ENCODE assay signal across 8 cellular contexts in genomic region chr12:31077998-31078397, GRCh38. TPM values are rescaled to one million over a fixed set of nuclear protein-coding genes. Genes with fewer than 3 reads are reported as not detected.
DNase-seq lines count a peak whose midpoint lies in the region; ATAC-seq and TF ChIP-seq lines count a peak whose summit lies in the region.
"Not testable (repeated sequence)": the region's sequence is repeated elsewhere in the genome, so short reads cannot be mapped to it uniquely, and the experiment has no call there.

No MANE protein-coding gene starts in this region.

- peak overlapping the region; percentile 77 for H3K4ac ChIP-seq in IMR-90 (ENCODE audit: low read depth, low read length)
- H3K4ac ChIP-seq in trophoblast cell (ENCODE audit: low read depth, low read length) = not testable (repeated sequence)

- peak overlapping the region; percentile 29 for H2BK5ac ChIP-seq in IMR-90 (ENCODE audit: low read depth, low read length, poor library complexity, severe bottlenecking)
- H2BK5ac ChIP-seq in trophoblast cell (ENCODE audit: low read depth, low read length, poor library complexity) = not testable (repeated sequence)

- dilution Hi-C loops in IMR-90 (cut with HindIII; ENCODE audit: low sequenced_read_pairs, unreplicated experiment) = not testable (repeated sequence)

- not testable (repeated sequence) for BruUV-seq in IMR-90 (replicated peaks; lab: Mats Ljungman, UMichigan)
- TSS peak; percentile 59 for BruUV-seq in PC-3 (replicated peaks; lab: Mats Ljungman, UMichigan)

- TF ChIP-seq RAD21 in IMR-90 (IDR thresholded peaks at IDR 0.05; ENCODE audit: low read length) = not testable (repeated sequence)

- not testable (repeated sequence) for H3K36me3 ChIP-seq in H7 (replicated peaks; ENCODE audit: control insufficient read depth, insufficient read depth, low read length); IMR-90 (ENCODE audit: control insufficient read depth, insufficient read depth, low read length); PC-3 (ENCODE audit: low read depth, low read length); brain microvascular endothelial cell (replicated peaks); trophoblast cell (ENCODE audit: control insufficient read depth in 1 of 2, insufficient read depth in 2 of 2, low read length in 2 of 2)

- H3K9me2 ChIP-seq in PC-3 (replicated peaks; ENCODE audit: low read length) = not testable (repeated sequence)

- not testable (repeated sequence) for TF ChIP-seq POLR2A in IMR-90 (IDR thresholded peaks at IDR 0.05; ENCODE audit: low read depth, low read length)

- H3K9me3 ChIP-seq in AG04450 (ENCODE audit: control insufficient read depth, insufficient read depth, low read length); IMR-90 (ENCODE audit: control insufficient read depth, insufficient read depth, low read length); PC-3 (ENCODE audit: low read length); trophoblast cell (ENCODE audit: insufficient read depth, low read depth, low read length): not testable (repeated sequence)

- POLR2A ChIA-PET in AG04450 (lab: Yijun Ruan, JAX) = interaction anchor here (0.7 kb wide), 2 partner anchors 243 to 263 kb away, joined by 5 to 6 read pairs; no protein-coding TSS in a partner anchor
- POLR2A ChIA-PET in IMR-90 (lab: Charles Lee; ENCODE audit: unreplicated experiment) = interaction anchor here (0.7 kb wide), 1 partner anchor 253 kb away, joined by 5 read pairs; no protein-coding TSS in a partner anchor
- POLR2A ChIA-PET in PC-3 (lab: Charles Lee; ENCODE audit: unreplicated experiment) = not testable (repeated sequence)

- H2BK120ac ChIP-seq in IMR-90 (ENCODE audit: low read depth, low read length) = peak overlapping the region; percentile 64
- not testable (repeated sequence) for H2BK120ac ChIP-seq in trophoblast cell (ENCODE audit: insufficient read depth, low read length, poor library complexity)

- peak overlapping the region; percentile 62; the same call in 1 of the 2 replicates for H4K91ac ChIP-seq in IMR-90 (ENCODE audit: insufficient read depth, low read depth, low read length)
- H4K91ac ChIP-seq in trophoblast cell (ENCODE audit: low read depth, low read length) = peak overlapping the region; percentile 46

- not testable (repeated sequence) for H3K27me3 ChIP-seq in AG04450 (ENCODE audit: control insufficient read depth, insufficient read depth, low read length); H7 (ENCODE audit: control insufficient read depth, insufficient read depth, low read length); IMR-90 (ENCODE audit: control insufficient read depth, insufficient read depth, low read length); PC-3 (ENCODE audit: low read length); brain microvascular endothelial cell (replicated peaks); trophoblast cell (ENCODE audit: insufficient read depth, low read length)

- in situ Hi-C loops in IMR-90 (cut with MboI; ENCODE audit: low sequenced_read_pairs); SK-MEL-5 (cut with HindIII; ENCODE audit: low pct_unique_long_range_greater_than_20kb, low sequenced_read_pairs); brain microvascular endothelial cell (cut with HindIII; ENCODE audit: low pct_ligation_motif_present, low sequenced_read_pairs): not testable (repeated sequence)

- not testable (repeated sequence) for H2AFZ ChIP-seq in IMR-90 (replicated peaks; ENCODE audit: low read length, poor library complexity); PC-3 (ENCODE audit: low read length); trophoblast cell (ENCODE audit: insufficient read depth, low read length, poor library complexity)

- H3K56ac ChIP-seq in IMR-90 (ENCODE audit: extremely low read depth, insufficient read depth, low read length) = not testable (repeated sequence)

- H3K79me2 ChIP-seq in PC-3 (ENCODE audit: low read length) = peaks cover 44% of the 10 kb centered on the region
- not testable (repeated sequence) for H3K79me2 ChIP-seq in trophoblast cell (ENCODE audit: control insufficient read depth, insufficient read depth, low read length, poor library complexity)

- not testable (repeated sequence) for H3K4me3 ChIP-seq in AG04450 (ENCODE audit: low read depth, low read length); H7 (ENCODE audit: insufficient read depth, low read depth, low read length); IMR-90 (ENCODE audit: insufficient read depth, low read depth, low read length); brain microvascular endothelial cell (ENCODE audit: low read depth, low read length); fibroblast of villous mesenchyme (ENCODE audit: low read depth, low read length); trophoblast cell (ENCODE audit: low read depth, low read length)
- H3K4me3 ChIP-seq in PC-3 (ENCODE audit: low read length) = peak overlapping the region; percentile 30; the same call in 1 of the 2 replicates

- DNase-seq in AG04450 (ENCODE audit: low read depth, low spot score); IMR-90; PC-3; brain microvascular endothelial cell; trophoblast cell: not testable (repeated sequence)
- peak; percentile 21 for DNase-seq in H7
- peak; percentile 62 for DNase-seq in SK-MEL-5 (ENCODE audit: low read depth, low spot score)
- DNase-seq in fibroblast of villous mesenchyme (ENCODE audit: low read depth) = peak; percentile 22

- not testable (repeated sequence) for H4K12ac ChIP-seq in trophoblast cell (ENCODE audit: low read depth, low read length)

- not testable (repeated sequence) for H3K18ac ChIP-seq in IMR-90 (ENCODE audit: low read depth, low read length); trophoblast cell (ENCODE audit: low read length)

- H3K9ac ChIP-seq in IMR-90 (ENCODE audit: low read depth, low read length) = 0 out of 2 replicates have a peak overlapping the region, but pooled peaks have one; percentile 1
- not testable (repeated sequence) for H3K9ac ChIP-seq in PC-3 (ENCODE audit: low read length); trophoblast cell (ENCODE audit: low read length)

- TF ChIP-seq CTCF in AG04450 (IDR thresholded peaks at IDR 0.05; ENCODE audit: low read depth, low read length); IMR-90 (conservative IDR thresholded peaks at IDR 0.05; ENCODE audit: low read depth, low read length); PC-3 (conservative IDR thresholded peaks at IDR 0.05; ENCODE audit: low read depth, low read length); fibroblast of villous mesenchyme (IDR thresholded peaks at IDR 0.05; ENCODE audit: insufficient read depth, low read depth, low read length): not testable (repeated sequence)
- peak; percentile 31 for TF ChIP-seq CTCF in brain microvascular endothelial cell (IDR thresholded peaks at IDR 0.05; ENCODE audit: low read depth, low read length, missing control alignments)

- not testable (repeated sequence) for H3K4me2 ChIP-seq in IMR-90 (ENCODE audit: low read depth, low read length); trophoblast cell (ENCODE audit: low read length)
- peak overlapping the region; percentile 69 for H3K4me2 ChIP-seq in PC-3 (ENCODE audit: low read length)

- peak overlapping the region; percentile 29 for H2BK12ac ChIP-seq in trophoblast cell (ENCODE audit: low read length)

- H3K14ac ChIP-seq in IMR-90 (replicated peaks; ENCODE audit: low read depth, low read length) = peak overlapping the region; percentile 79
- peak overlapping the region; percentile 65 for H3K14ac ChIP-seq in trophoblast cell (ENCODE audit: low read length)

- peak overlapping the region in 1 of 2 experiments; percentile 22; a peak in 1 of 4 replicates for H4K8ac ChIP-seq in IMR-90 (ENCODE audit: low read depth in 2 of 2, low read length in 2 of 2)
- not testable (repeated sequence) for H4K8ac ChIP-seq in trophoblast cell (ENCODE audit: low read depth, low read length)

- H2BK15ac ChIP-seq in IMR-90 (ENCODE audit: low read depth, low read length) = not testable (repeated sequence)

- ATAC-seq in IMR-90 (ENCODE audit: low read depth); PC-3: not testable (repeated sequence)

- peak overlapping the region; percentile 1; the same call in 1 of the 2 replicates for H2BK20ac ChIP-seq in IMR-90 (ENCODE audit: low read depth, low read length)

- H4K5ac ChIP-seq in IMR-90 (ENCODE audit: low read depth, low read length) = not testable (repeated sequence)

- not testable (repeated sequence) for H4K20me1 ChIP-seq in IMR-90 (ENCODE audit: insufficient read depth, low read length); PC-3 (ENCODE audit: low read length)

- not testable (repeated sequence) for H3F3A ChIP-seq in PC-3 (ENCODE audit: low read length, unreplicated experiment)

- CTCF ChIA-PET in AG04450 (lab: Charles Lee) = interaction anchor here (0.7 kb wide), 1 partner anchor 174 kb away, joined by 5 read pairs; no protein-coding TSS in a partner anchor
- CTCF ChIA-PET in IMR-90 (lab: Yijun Ruan, JAX); PC-3 (lab: Charles Lee): not testable (repeated sequence)

- not testable (repeated sequence) for H3K9me1 ChIP-seq in IMR-90 (ENCODE audit: insufficient read depth, low read length)

- not testable (repeated sequence) for H2AK9ac ChIP-seq in IMR-90 (replicated peaks; ENCODE audit: low read depth, low read length, poor library complexity)

- peak overlapping the region; percentile 43; the same call in 1 of the 2 replicates for H2AK5ac ChIP-seq in IMR-90 (ENCODE audit: low read depth, low read length)
- not testable (repeated sequence) for H2AK5ac ChIP-seq in trophoblast cell (ENCODE audit: low read length)

- H3K27ac ChIP-seq in AG04450 (ENCODE audit: low read depth, low read length) (peak overlapping the region; percentile 21), IMR-90 (ENCODE audit: insufficient read depth, low read length) (peak overlapping the region; percentile 7), PC-3 (ENCODE audit: low read length) (peak overlapping the region; percentile 80), brain microvascular endothelial cell (peak overlapping the region; percentile 87)
- H3K27ac ChIP-seq in trophoblast cell (ENCODE audit: low read depth, low read length) = not testable (repeated sequence)

- peak overlapping the region; percentile 85; the same call in 1 of the 2 replicates for H3K23ac ChIP-seq in IMR-90 (ENCODE audit: low read depth, low read length)
- not testable (repeated sequence) for H3K23ac ChIP-seq in trophoblast cell (ENCODE audit: low read length)

- WGBS in IMR-90 (ENCODE audit: extremely low coverage in 2 of 2, insufficient read length in 1 of 2), 2 experiments = 87% methylated on average over 3 of the region's 8 CpGs; no CpG with 5 or more reads in 1 of the 2 experiments
- WGBS in trophoblast cell (ENCODE audit: extremely low coverage, insufficient coverage, insufficient read length) = no CpG with 5 or more reads among the region's 8 CpGs

- intact Hi-C loops in IMR-90 (cut with micrococcal nuclease); PC-3 (cut with micrococcal nuclease): not testable (repeated sequence)

- H3K4me1 ChIP-seq in IMR-90 (ENCODE audit: control insufficient read depth, insufficient read depth, low read length) = not testable (repeated sequence)
- H3K4me1 ChIP-seq in PC-3 (ENCODE audit: insufficient read depth, low read length) (peaks cover 28% of the 10 kb centered on the region), trophoblast cell (ENCODE audit: control insufficient read depth in 1 of 2, insufficient read depth in 2 of 2, low read length in 2 of 2) (peaks cover 11 to 13% of the 10 kb centered on the region in 2 experiments)

- H3K79me1 ChIP-seq in IMR-90 (ENCODE audit: low read depth in 1 of 2, low read length in 2 of 2); trophoblast cell (ENCODE audit: low read length): not testable (repeated sequence)

RNA-seq across cellular contexts. Expression of gene DDX11, which starts 4.3 kb away (rescaled TPM):
- 5.1 and 5.8 TPM in 2 replicates for polyA plus RNA-seq in AG04450 (2011; rRNA removed)
- 9.9 and 14.6 TPM in 2 replicates for polyA minus RNA-seq in AG04450 (2011; rRNA and poly(A)+ RNA removed)
- 81.4 and 95.9 TPM in 2 replicates for total RNA-seq in H7 (2014; rRNA removed; shearing (Covaris generic))
- 9.7 and 10.8 TPM in 2 replicates for total RNA-seq in IMR-90 (2012; rRNA removed)
- polyA plus RNA-seq in IMR-90 (2012; rRNA removed) = 17.6 and 20.0 TPM in 2 replicates
- polyA plus RNA-seq in IMR-90 (2012; cell fraction: cytosol; rRNA removed) = 6.1 and 6.5 TPM in 2 replicates
- polyA plus RNA-seq in IMR-90 (2012; cell fraction: nucleus; rRNA removed; ENCODE audit: low replicate concordance) = 117 and 186 TPM in 2 replicates
- 53.8 and 72.2 TPM in 2 replicates for total RNA-seq in PC-3 (2014; rRNA removed)
- total RNA-seq in SK-MEL-5 (2014; rRNA removed; shearing (Covaris generic)) = 17.4 and 24.1 TPM in 2 replicates
- 33.1 and 39.5 TPM in 2 replicates for polyA plus RNA-seq in SK-MEL-5 (2015; cell fraction: cytosol; rRNA removed)
- 651 and 662 TPM in 2 replicates for polyA plus RNA-seq in SK-MEL-5 (2015; cell fraction: nucleus; rRNA removed)
- 15.1 and 18.1 TPM in 2 replicates for total RNA-seq in fibroblast of villous mesenchyme
- polyA plus RNA-seq in trophoblast cell (2013) = 15.4 and 16.0 TPM in 2 replicates
